In genomic region chr2:230429513-230429912, GRCh38 we compare ENCODE assay signal across 22 cellular contexts.
"Had no signal": no experiment of that assay in that cellular context is flagged by ENCODE, and none has a peak within 500 bp of the region (broad histone marks: within the 10 kb centered on the region; RNA-seq: fewer than 3 reads in every experiment).

No MANE protein-coding gene starts in this region.

- H3K27ac ChIP-seq: colonic mucosa, dorsolateral prefrontal cortex, hepatocyte, left lung, suprapubic skin, tibial nerve had no signal

- H3K27me3 ChIP-seq: colonic mucosa, dorsolateral prefrontal cortex, hepatocyte, left lung, suprapubic skin, tibial nerve had no signal

- H3K4me3 ChIP-seq: colonic mucosa, dorsolateral prefrontal cortex, hepatocyte, left lung, lung, suprapubic skin, tibial nerve had no signal

- DNase-seq: activated CD8-positive, alpha-beta memory T cell treated with anti-CD3 and anti-CD28 coated beads, Interleukin-2, amount 50 U/mL, for 48 hours; activated effector memory CD4-positive, alpha-beta T cell treated with Interleukin-2 at 50 U/mL for 16 hours; activated T-cell treated with anti-CD3 and anti-CD28 coated beads, Interleukin-2, amount 50 U/mL, for 48 hours; colonic mucosa; dorsolateral prefrontal cortex; effector memory CD8-positive, alpha-beta T cell; foreskin melanocyte; kidney glomerular epithelial cell; left lung; naive thymus-derived CD8-positive, alpha-beta T cell; retina; stimulated activated CD4-positive, alpha-beta T cell treated with anti-CD3 and anti-CD28 coated beads, Interleukin-2, amount 100 ng/mL, for 48 hours; stimulated activated CD8-positive, alpha-beta memory T cell treated with anti-CD3 and anti-CD28 coated beads, Interleukin-4, amount 100 ng/mL, for 48 hours; stimulated activated naive CD8-positive, alpha-beta T cell treated with anti-CD3 and anti-CD28 coated beads, Interleukin-15, amount 100 ng/mL, for 72 hours; T-helper 9 cell had no signal

- H3K4me2 ChIP-seq: hepatocyte had no signal

- H3K27ac Mint-ChIP-seq: activated naive CD4-positive, alpha-beta T cell treated with anti-CD3 and anti-CD28 coated beads, Interleukin-2, amount 50 U/mL, for 72 hours; progenitor cell of endocrine pancreas had no signal

- H3K27me3 Mint-ChIP-seq: effector memory CD8-positive, alpha-beta T cell; naive thymus-derived CD8-positive, alpha-beta T cell; progenitor cell of endocrine pancreas; stimulated activated naive CD8-positive, alpha-beta T cell treated with anti-CD3 and anti-CD28 coated beads, Interleukin-15, amount 100 ng/mL, for 72 hours had no signal

- ATAC-seq: effector memory CD8-positive, alpha-beta T cell; esophagus mucosa; left lung; naive thymus-derived CD8-positive, alpha-beta T cell; stimulated activated naive CD8-positive, alpha-beta T cell treated with anti-CD3 and anti-CD28 coated beads, Interleukin-15, amount 100 ng/mL, for 72 hours had no signal

- H3K4me1 ChIP-seq: colonic mucosa had no signal

- H2AFZ ChIP-seq: hepatocyte had no signal

- H3K4me3 Mint-ChIP-seq: stimulated activated naive CD8-positive, alpha-beta T cell treated with anti-CD3 and anti-CD28 coated beads, Interleukin-15, amount 100 ng/mL, for 72 hours had no signal
